ENCODE assay signal across 7 cellular contexts in the genomic region with DNA sequence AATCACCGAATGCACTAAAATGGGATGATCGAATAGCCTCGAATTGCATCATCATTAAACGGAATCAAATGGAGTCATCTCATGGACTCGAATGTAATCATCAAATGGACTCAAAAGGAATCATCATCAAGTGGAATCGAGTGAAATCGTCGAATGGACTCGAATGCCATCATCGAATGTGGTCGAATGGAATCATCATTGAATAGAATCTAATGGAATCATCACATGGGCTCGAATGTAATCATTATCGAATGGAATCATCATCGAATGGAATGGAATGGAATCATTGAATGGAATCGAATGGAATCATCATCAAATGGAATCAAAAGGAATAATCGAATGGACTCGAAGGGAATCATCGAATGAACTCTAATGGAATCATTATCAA.
DNase-seq lines count a peak whose midpoint lies in the region; ATAC-seq and TF ChIP-seq lines count a peak whose summit lies in the region.
"Not testable (repeated sequence)": the region's sequence is repeated elsewhere in the genome, so short reads cannot be mapped to it uniquely, and the experiment has no call there.

No MANE protein-coding gene starts in this region.

- H3K4me3 ChIP-seq in lung, result not testable (repeated sequence)

- H3K27me3 Mint-ChIP-seq in activated CD4-positive, alpha-beta T cell treated with anti-CD3 and anti-CD28 coated beads, Interleukin-2, amount 10 ng/mL, durations not matched to agents 7 days and 5 days; effector memory CD8-positive, alpha-beta T cell; progenitor cell of endocrine pancreas; type B pancreatic cell: not testable (repeated sequence)

- CTCF ChIA-PET in activated CD4-positive, alpha-beta T cell treated with anti-CD3 and anti-CD28 coated beads, Interleukin-2, amount 10 ng/mL, durations not matched to agents 7 days and 5 days (lab: Charles Lee), result not testable (repeated sequence)

- not testable (repeated sequence) for H3K27ac ChIP-seq in lung (ENCODE audit: low read depth in 1 of 2, low read length in 1 of 2)

- H3K4me1 ChIP-seq in lung (ENCODE audit: control insufficient read depth in 2 of 2, insufficient read depth in 2 of 2, low read length in 2 of 2), result not testable (repeated sequence)

- ATAC-seq in effector memory CD8-positive, alpha-beta T cell (replicated peaks); lung (ENCODE audit: insufficient read depth, low FRiP score): not testable (repeated sequence)

- not testable (repeated sequence) for H3K27me3 ChIP-seq in lung (ENCODE audit: control insufficient read depth, insufficient read depth)

- H3K9me3 Mint-ChIP-seq in activated CD4-positive, alpha-beta T cell treated with anti-CD3 and anti-CD28 coated beads, Interleukin-2, amount 10 ng/mL, durations not matched to agents 7 days and 5 days; type B pancreatic cell: not testable (repeated sequence)
- H3K9me3 Mint-ChIP-seq in effector memory CD8-positive, alpha-beta T cell, result peaks cover 4 to 13% of the 10 kb centered on the region in 2 donors
- peaks cover 12% of the 10 kb centered on the region for H3K9me3 Mint-ChIP-seq in progenitor cell of endocrine pancreas (ENCODE audit: low read depth)

- WGBS in lung, 2 donors, result 67 to 71% methylated on average over 15 of the region's 18 CpGs

- POLR2A ChIA-PET in activated CD4-positive, alpha-beta T cell treated with anti-CD3 and anti-CD28 coated beads, Interleukin-2, amount 10 ng/mL, durations not matched to agents 7 days and 5 days (lab: Charles Lee), result not testable (repeated sequence)

- TF ChIP-seq CTCF in lung (IDR thresholded peaks at IDR 0.05; ENCODE audit: control extremely low read depth, extremely low read depth); progenitor cell of endocrine pancreas (IDR thresholded peaks at IDR 0.05; ENCODE audit: unreplicated experiment); type B pancreatic cell (conservative IDR thresholded peaks at IDR 0.05): not testable (repeated sequence)

- peak; percentile 9 for DNase-seq in Ammon's horn (ENCODE audit: low spot score)
- peak; percentile 9 for DNase-seq in NAMALWA (ENCODE audit: low spot score)
- DNase-seq in activated CD4-positive, alpha-beta T cell treated with anti-CD3 and anti-CD28 coated beads, Interleukin-2, amount 10 ng/mL, durations not matched to agents 7 days and 5 days, result peak; percentile 22
- DNase-seq in effector memory CD8-positive, alpha-beta T cell, result peak; percentile 5 to 12 (median 8)
- peak; percentile 52 for DNase-seq in lung (ENCODE audit: low spot score)
- DNase-seq in progenitor cell of endocrine pancreas (ENCODE audit: low spot score, unreplicated experiment), result peak; percentile 14
- peak; percentile 74 for DNase-seq in type B pancreatic cell (ENCODE audit: extremely low spot score, unreplicated experiment)

- H3K9me3 ChIP-seq in lung (ENCODE audit: control insufficient read depth in 2 of 2, insufficient read depth in 1 of 2, low read length in 1 of 2), result not testable (repeated sequence)

- not testable (repeated sequence) for H3K36me3 ChIP-seq in lung (ENCODE audit: control insufficient read depth in 2 of 2, insufficient read depth in 2 of 2, low read length in 2 of 2)

- H3K4me3 Mint-ChIP-seq in activated CD4-positive, alpha-beta T cell treated with anti-CD3 and anti-CD28 coated beads, Interleukin-2, amount 10 ng/mL, durations not matched to agents 7 days and 5 days; effector memory CD8-positive, alpha-beta T cell; progenitor cell of endocrine pancreas (ENCODE audit: low read depth); type B pancreatic cell: not testable (repeated sequence)

- not testable (repeated sequence) for H3K36me3 Mint-ChIP-seq in activated CD4-positive, alpha-beta T cell treated with anti-CD3 and anti-CD28 coated beads, Interleukin-2, amount 10 ng/mL, durations not matched to agents 7 days and 5 days (ENCODE audit: low read depth); effector memory CD8-positive, alpha-beta T cell (ENCODE audit: insufficient read depth); type B pancreatic cell
- H3K36me3 Mint-ChIP-seq in progenitor cell of endocrine pancreas (ENCODE audit: insufficient read depth), result peaks cover 13% of the 10 kb centered on the region

- H3K4me1 Mint-ChIP-seq in activated CD4-positive, alpha-beta T cell treated with anti-CD3 and anti-CD28 coated beads, Interleukin-2, amount 10 ng/mL, durations not matched to agents 7 days and 5 days; effector memory CD8-positive, alpha-beta T cell (ENCODE audit: low read depth in 2 of 2); progenitor cell of endocrine pancreas (ENCODE audit: low read depth); type B pancreatic cell (ENCODE audit: unreplicated experiment): not testable (repeated sequence)

- not testable (repeated sequence) for H3K27ac Mint-ChIP-seq in activated CD4-positive, alpha-beta T cell treated with anti-CD3 and anti-CD28 coated beads, Interleukin-2, amount 10 ng/mL, durations not matched to agents 7 days and 5 days; effector memory CD8-positive, alpha-beta T cell; progenitor cell of endocrine pancreas; type B pancreatic cell

Comparison
In these comparisons a context has a peak if more than half of its experiments do, and no peak if none do; other contexts are left out.
1. DNase-seq: peak in every context shown above with its lines; median percentile 74 in type B pancreatic cell; 52 in lung; 22 in activated CD4-positive, alpha-beta T cell treated with anti-CD3 and anti-CD28 coated beads, Interleukin-2, amount 10 ng/mL, durations not matched to agents 7 days and 5 days; 14 in progenitor cell of endocrine pancreas; 9 in Ammon's horn; 9 in NAMALWA; 8 in effector memory CD8-positive, alpha-beta T cell.